18 cellular contexts compared by ENCODE assay signal in genomic region chr11:70854891-70855556, GRCh38.
DNase-seq lines count a peak whose midpoint lies in the region; TF ChIP-seq lines count a peak whose summit lies in the region.
"Had no signal": no experiment of that assay in that cellular context is flagged by ENCODE, and none has a peak within 500 bp of the region (broad histone marks: within the 10 kb centered on the region; RNA-seq: fewer than 3 reads in every experiment).

No MANE protein-coding gene starts in this region.

- H3K9me3 ChIP-seq in SK-N-SH, result no peaks in the 10 kb centered on the region
- no peaks in the 10 kb centered on the region for H3K9me3 ChIP-seq in thyroid gland
- H3K9me3 ChIP-seq in esophagus squamous epithelium, result no peaks in the 10 kb centered on the region
- H3K9me3 ChIP-seq in uterus, result no peaks in the 10 kb centered on the region
- H3K9me3 ChIP-seq: BLaER1, HAP-1, mucosa of descending colon had no signal

- H3K27me3 ChIP-seq in SK-N-SH (ENCODE audit: insufficient read depth) (no peaks in the 10 kb centered on the region), thyroid gland (no peaks in the 10 kb centered on the region), esophagus squamous epithelium (no peaks in the 10 kb centered on the region), uterus (no peaks in the 10 kb centered on the region)
- H3K27me3 ChIP-seq: BLaER1, right atrium auricular region had no signal

- intact Hi-C loops in thyroid gland (cut with DNase I), result no loop called here
- intact Hi-C loops in esophagus squamous epithelium (cut with DNase I), result no loop called here
- intact Hi-C loops in uterus (cut with DNase I; ENCODE audit: low total_unique reads), result no loop called here

- H3K4me3 ChIP-seq in SK-N-SH (ENCODE audit: low read depth in 2 of 2, low read length in 1 of 2) (no peak overlapping the region), thyroid gland (replicated peaks in 1 of 3) (no peak overlapping the region), esophagus squamous epithelium (no peak overlapping the region), uterus (no peak overlapping the region)
- H3K4me3 ChIP-seq: BLaER1, HAP-1, mucosa of descending colon, right atrium auricular region had no signal

- TF ChIP-seq EP300 in SK-N-SH (IDR thresholded peaks at IDR 0.05; ENCODE audit: borderline replicate concordance in 1 of 2, low read depth in 1 of 2, low read length in 1 of 2), result peak in 1 of 2 experiments; percentile 92; a peak in 2 of 4 replicates

- no peaks in the 10 kb centered on the region for H4K20me1 ChIP-seq in SK-N-SH (ENCODE audit: insufficient read depth)
- H4K20me1 ChIP-seq: BLaER1 had no signal

- TF ChIP-seq RAD21 in SK-N-SH (IDR thresholded peaks at IDR 0.05; ENCODE audit: low read length), result no peak

- CTCF ChIA-PET in SK-N-SH (lab: Yijun Ruan, JAX), result interaction anchor here (0.6 to 1.5 kb wide), 5 partner anchors 22 to 94 kb away, joined by 3 to 7 read pairs (median 3); no protein-coding TSS in a partner anchor

- no peak for TF ChIP-seq CTCF in SK-N-SH (IDR thresholded peaks at IDR 0.05)
- TF ChIP-seq CTCF in thyroid gland (IDR thresholded peaks at IDR 0.05), result peak in 1 of 6 experiments; percentile 10
- no peak for TF ChIP-seq CTCF in esophagus squamous epithelium (IDR thresholded peaks at IDR 0.05)
- no peak for TF ChIP-seq CTCF in uterus (IDR thresholded peaks at IDR 0.05)

- peaks cover 0 to 15% of the 10 kb centered on the region in 2 experiments; a peak in 2 of 4 replicates for H3K4me1 ChIP-seq in SK-N-SH (ENCODE audit: control insufficient read depth in 1 of 2, insufficient read depth in 2 of 2, low read depth in 1 of 2, low read length in 1 of 2)
- H3K4me1 ChIP-seq in thyroid gland, result peaks cover 46 to 58% of the 10 kb centered on the region in 2 donors
- no peaks in the 10 kb centered on the region for H3K4me1 ChIP-seq in esophagus squamous epithelium
- H3K4me1 ChIP-seq in uterus, result no peaks in the 10 kb centered on the region
- H3K4me1 ChIP-seq: HAP-1, right atrium auricular region had no signal

- no peak overlapping the region for H3K4me2 ChIP-seq in SK-N-SH
- H3K4me2 ChIP-seq: BLaER1, KMS-11 had no signal

- no peak overlapping the region for H2AFZ ChIP-seq in SK-N-SH (ENCODE audit: low read depth)

- H3K36me3 ChIP-seq in SK-N-SH (replicated peaks in 1 of 2; ENCODE audit: control insufficient read depth in 1 of 2, insufficient read depth in 2 of 2, low read length in 1 of 2) (no peaks in the 10 kb centered on the region), thyroid gland (no peaks in the 10 kb centered on the region), esophagus squamous epithelium (no peaks in the 10 kb centered on the region), uterus (no peaks in the 10 kb centered on the region)
- H3K36me3 ChIP-seq: BLaER1, HAP-1, right atrium auricular region had no signal

- WGBS in SK-N-SH (ENCODE audit: low lambda C conversion rate), result 2% methylated on average over 7 of the region's 7 CpGs
- 16 to 40% methylated on average over 7 of the region's 7 CpGs for WGBS in thyroid gland, 2 donors
- WGBS in esophagus squamous epithelium, 2 donors, result 57 to 89% methylated on average over 3 to 7 of the region's 7 CpGs

- no peak overlapping the region for H3K9ac ChIP-seq in SK-N-SH
- H3K9ac ChIP-seq: BLaER1, KMS-11 had no signal

- H3K79me2 ChIP-seq in SK-N-SH (ENCODE audit: insufficient read depth), result no peaks in the 10 kb centered on the region

- no peak for TF ChIP-seq POLR2A in thyroid gland (IDR thresholded peaks at IDR 0.05)
- TF ChIP-seq POLR2A in esophagus squamous epithelium (IDR thresholded peaks at IDR 0.05), result no peak
- TF ChIP-seq POLR2A in uterus (IDR thresholded peaks at IDR 0.05), result no peak

- POLR2A ChIA-PET in SK-N-SH (lab: Yijun Ruan, JAX), result no interaction called here

- no peaks in the 10 kb centered on the region for H3F3A ChIP-seq in SK-N-SH (replicated peaks; ENCODE audit: insufficient read depth)

- no peaks in the 10 kb centered on the region for H3K9me2 ChIP-seq in SK-N-SH

- peak; percentile 10 for DNase-seq in NCI-H2171 treated with DMSO at 0.1 percent for 48 hours (lab: John Stamatoyannopoulos, UW)
- no peak for DNase-seq in NCI-H2171 (lab: John Stamatoyannopoulos, UW)
- peak; percentile 5 for DNase-seq in NCI-H2227 treated with DMSO at 0.1 percent for 48 hours (lab: John Stamatoyannopoulos, UW)
- DNase-seq in SK-N-SH, result peak; percentile 88
- DNase-seq in thyroid gland, result peak; percentile 96 to 97
- DNase-seq in esophagus squamous epithelium (lab: John Stamatoyannopoulos, UW), result no peak
- DNase-seq in uterus, result no peak
- DNase-seq in amniotic stem cell (lab: John Stamatoyannopoulos, UW), result no peak
- DNase-seq: activated CD8-positive, alpha-beta memory T cell treated with anti-CD3 and anti-CD28 coated beads, Interleukin-2, amount 50 U/mL, for 4 hours; activated naive CD4-positive, alpha-beta T cell; aorta; left colon; SIG-M5 had no signal

- peak overlapping the region in 1 of 2 experiments; percentile 13; a peak in 2 of 4 replicates for H3K27ac ChIP-seq in SK-N-SH (ENCODE audit: low read depth in 2 of 2, low read length in 1 of 2)
- H3K27ac ChIP-seq in thyroid gland, result peak overlapping the region; percentile 61 to 91 (median 70)
- no peak overlapping the region for H3K27ac ChIP-seq in esophagus squamous epithelium
- no peak overlapping the region for H3K27ac ChIP-seq in uterus
- H3K27ac ChIP-seq: BLaER1, KMS-11, right atrium auricular region had no signal

TF ChIP-seq in SK-N-SH, 30 proteins besides CTCF, POLR2A, EP300 and RAD21:
- TF ChIP-seq TCF12 (IDR thresholded peaks at IDR 0.05) (peak; percentile 22; the same call in 1 of the 2 replicates), GATA2 (CRISPR knock-in tag; IDR thresholded peaks at IDR 0.05) (peak; percentile 72), TAF1 (IDR thresholded peaks at IDR 0.05; ENCODE audit: borderline replicate concordance, low read depth, low read length) (no peak), RCOR1 (IDR thresholded peaks at IDR 0.05; ENCODE audit: low read length) (peak; percentile 55; the same call in 1 of the 2 replicates), CHD2 (IDR thresholded peaks at IDR 0.05; ENCODE audit: low read length, partially characterized antibody) (peak; percentile 66), TEAD4 (IDR thresholded peaks at IDR 0.05; ENCODE audit: borderline replicate concordance, insufficient read depth) (no peak), SMC3 (IDR thresholded peaks at IDR 0.05; ENCODE audit: low read depth, low read length) (no peak), ZBTB33 (IDR thresholded peaks at IDR 0.05; ENCODE audit: borderline replicate concordance, low read depth) (no peak), NFIC (IDR thresholded peaks at IDR 0.05; ENCODE audit: borderline replicate concordance) (peak; percentile 48; the same call in 1 of the 2 replicates)

Comparison
In these comparisons a context has a peak if more than half of its experiments do, and no peak if none do; other contexts are left out.
1. DNase-seq: peak in NCI-H2171 treated with DMSO at 0.1 percent for 48 hours (single experiment), NCI-H2227 treated with DMSO at 0.1 percent for 48 hours (single experiment), SK-N-SH (single experiment) and thyroid gland (2 of 2); none in NCI-H2171 (single experiment), esophagus squamous epithelium (single experiment), uterus (0 of 2) and amniotic stem cell (single experiment).
2. H3K27ac ChIP-seq: peak in thyroid gland (3 of 3); none in esophagus squamous epithelium (0 of 4) and uterus (0 of 2).